ENCODE assay signal across 8 cellular contexts in the genomic region with DNA sequence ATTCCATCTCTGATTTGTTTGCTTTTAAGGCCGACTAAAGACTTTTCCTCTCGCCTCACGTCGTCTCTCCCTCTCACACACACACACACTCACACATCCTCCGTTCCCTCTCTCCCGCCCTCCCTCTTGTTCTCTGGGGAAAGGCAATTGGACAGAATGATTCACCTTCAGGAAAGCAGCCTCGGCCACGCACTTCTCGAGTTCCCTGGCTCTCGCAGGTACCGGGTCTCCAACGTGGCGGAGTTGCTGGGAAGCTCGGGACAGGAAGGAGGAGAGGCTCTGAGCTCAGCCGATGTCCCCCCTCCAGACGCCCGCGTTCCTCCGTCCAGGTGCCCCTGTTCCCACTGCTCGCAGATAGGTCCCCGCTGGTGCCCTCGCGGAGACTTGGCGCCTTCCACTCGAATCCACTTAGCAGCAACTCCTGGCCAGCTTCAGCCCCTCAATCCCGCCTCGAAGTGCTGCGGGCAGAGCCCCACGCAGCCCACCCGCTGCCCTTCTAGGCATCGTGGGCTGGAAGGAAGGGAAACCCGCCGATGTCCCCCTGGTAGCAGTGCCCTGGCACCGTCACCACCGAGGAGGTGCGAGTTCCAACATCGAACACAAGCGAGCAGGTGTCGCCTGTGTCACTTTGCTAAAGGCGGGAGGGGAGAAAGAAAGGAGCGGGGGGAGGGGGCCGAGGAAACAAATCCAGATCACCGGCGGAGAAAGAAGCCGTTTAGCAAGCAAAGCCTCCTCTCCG.
DNase-seq lines count a peak whose midpoint lies in the region; ATAC-seq and TF ChIP-seq lines count a peak whose summit lies in the region.

No MANE protein-coding gene starts in this region.

- no peaks in the 10 kb centered on the region for H3K9me3 ChIP-seq in duodenal mucosa (ENCODE audit: control insufficient read depth in 1 of 2, low read length in 2 of 2)
- no peaks in the 10 kb centered on the region for H3K9me3 ChIP-seq in mucosa of descending colon
- no peaks in the 10 kb centered on the region for H3K9me3 ChIP-seq in suprapubic skin

- H3K36me3 ChIP-seq in duodenal mucosa (ENCODE audit: control insufficient read depth in 1 of 2, insufficient read depth in 2 of 2, low read length in 2 of 2) (no peaks in the 10 kb centered on the region), mucosa of descending colon (ENCODE audit: low read depth) (no peaks in the 10 kb centered on the region), suprapubic skin (no peaks in the 10 kb centered on the region)

- DNase-seq in NCI-H1417 (lab: John Stamatoyannopoulos, UW) (peak; percentile 43 to 90 (median 87)), NCI-H1417 treated with DMSO at 0.1 percent for 48 hours (lab: John Stamatoyannopoulos, UW) (no peak), mucosa of descending colon (peak in 2 of 3 donors; percentile 2 to 49), suprapubic skin (ENCODE audit: low spot score in 2 of 2) (peak; percentile 63 to 78), mucosa of gallbladder (ENCODE audit: low spot score) (no peak), RKO (ENCODE audit: low spot score) (no peak)

- intact Hi-C loops in mucosa of descending colon (cut with DNase I, micrococcal nuclease): no loop called here

- H3K27me3 ChIP-seq in duodenal mucosa (ENCODE audit: control insufficient read depth in 1 of 2, insufficient read depth in 2 of 2, low read length in 2 of 2) (peaks cover 24 to 30% of the 10 kb centered on the region in 2 donors), suprapubic skin (peaks cover 37% of the 10 kb centered on the region)

- no peak overlapping the region for H3K9ac ChIP-seq in duodenal mucosa (ENCODE audit: low read depth in 1 of 2, low read length in 2 of 2)

- H3K4me3 ChIP-seq in duodenal mucosa (ENCODE audit: low read depth in 1 of 2, low read length in 2 of 2): peak overlapping the region; percentile 57 to 60
- H3K4me3 ChIP-seq in mucosa of descending colon: no peak overlapping the region
- H3K4me3 ChIP-seq in suprapubic skin: peak overlapping the region; percentile 47

- TF ChIP-seq POLR2A in suprapubic skin (IDR thresholded peaks at IDR 0.05): no peak

- TF ChIP-seq CTCF in mucosa of descending colon (IDR thresholded peaks at IDR 0.05) (no peak), suprapubic skin (IDR thresholded peaks at IDR 0.05) (no peak)

- WGBS in suprapubic skin: 1% methylated on average over 39 of the region's 46 CpGs

- H3K4me1 ChIP-seq in duodenal mucosa (ENCODE audit: control insufficient read depth in 1 of 2, insufficient read depth in 2 of 2, low read length in 2 of 2) (peaks cover 0 to 7% of the 10 kb centered on the region in 2 donors), mucosa of descending colon (ENCODE audit: low read depth) (peaks cover 9% of the 10 kb centered on the region), suprapubic skin (peaks cover 24% of the 10 kb centered on the region)

- no peak overlapping the region for H3K27ac ChIP-seq in duodenal mucosa (ENCODE audit: low read depth, low read length)
- H3K27ac ChIP-seq in suprapubic skin: no peak overlapping the region

- ATAC-seq in SK-N-SH treated with all-trans-retinoic acid at 6 μM for 48 hours (peak; percentile 24), mucosa of descending colon (peak; percentile 12)

- no peak for TF ChIP-seq EP300 in suprapubic skin (IDR thresholded peaks at IDR 0.05)

TF ChIP-seq in SK-N-SH treated with all-trans-retinoic acid at 6 μM for 48 hours, 23 proteins besides CTCF, POLR2A, EP300 and RAD21:
- no peak for TF ChIP-seq TOX (CRISPR knock-in tag; IDR thresholded peaks at IDR 0.05; ENCODE audit: borderline replicate concordance)
- no peak for TF ChIP-seq OSR1 (CRISPR knock-in tag; IDR thresholded peaks at IDR 0.05)
- no peak for TF ChIP-seq ZNF565 (CRISPR knock-in tag; conservative IDR thresholded peaks at IDR 0.05; ENCODE audit: low read depth)
- TF ChIP-seq TCF4 (CRISPR knock-in tag; IDR thresholded peaks at IDR 0.05; ENCODE audit: borderline replicate concordance): no peak
- no peak for TF ChIP-seq CSDC2 (CRISPR knock-in tag; IDR thresholded peaks at IDR 0.05)
- TF ChIP-seq GLIS3 (CRISPR knock-in tag; IDR thresholded peaks at IDR 0.05): no peak
TF ChIP-seq in SK-N-SH treated with all-trans-retinoic acid at 6 μM for 48 hours: peak in this region for 0.

Comparison
In these comparisons a context has a peak if more than half of its experiments do, and no peak if none do; other contexts are left out.
1. DNase-seq: peak in NCI-H1417 (3 of 3), mucosa of descending colon (2 of 3) and suprapubic skin (2 of 2); none in NCI-H1417 treated with DMSO at 0.1 percent for 48 hours (single experiment), mucosa of gallbladder (single experiment) and RKO (single experiment).